ENCODE assay signal across 2 cellular contexts in the genomic region with DNA sequence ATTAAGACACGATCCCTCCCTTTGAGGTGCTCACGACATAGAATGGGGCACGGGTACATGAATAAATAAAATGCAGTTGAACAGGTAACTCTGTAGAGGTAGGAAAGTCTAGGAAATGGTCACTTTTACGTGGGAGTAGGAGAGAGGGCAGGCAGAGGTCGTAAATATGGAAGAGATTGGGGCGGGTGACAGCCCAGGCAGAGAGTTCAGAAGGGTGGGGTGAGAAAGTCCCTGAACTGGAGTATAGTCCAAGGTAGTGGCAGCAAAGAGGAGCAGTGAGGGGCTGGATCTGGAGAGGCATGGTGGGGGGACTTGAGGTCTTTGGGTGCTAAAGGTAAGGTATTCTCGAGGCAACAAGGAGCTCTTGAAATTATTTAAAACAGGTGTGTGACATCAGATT.
TF ChIP-seq lines count a peak whose summit lies in the region.

No MANE protein-coding gene starts in this region.

TF ChIP-seq in GM23338, 12 proteins besides CTCF, POLR2A, EP300 and RAD21 (continued from another document):
- TF ChIP-seq EZH2phosphoT487 (IDR thresholded peaks at IDR 0.05; ENCODE audit: unreplicated experiment) (no peak), STAT1 (IDR thresholded peaks at IDR 0.05; ENCODE audit: unreplicated experiment) (no peak), POLR2AphosphoS5 (IDR thresholded peaks at IDR 0.05; ENCODE audit: low read depth) (no peak), ZNF331 (CRISPR knock-in tag; IDR thresholded peaks at IDR 0.05; ENCODE audit: low read depth) (no peak), NANOG (IDR thresholded peaks at IDR 0.05; ENCODE audit: borderline replicate concordance) (no peak)
- TF ChIP-seq, protein P1, sequence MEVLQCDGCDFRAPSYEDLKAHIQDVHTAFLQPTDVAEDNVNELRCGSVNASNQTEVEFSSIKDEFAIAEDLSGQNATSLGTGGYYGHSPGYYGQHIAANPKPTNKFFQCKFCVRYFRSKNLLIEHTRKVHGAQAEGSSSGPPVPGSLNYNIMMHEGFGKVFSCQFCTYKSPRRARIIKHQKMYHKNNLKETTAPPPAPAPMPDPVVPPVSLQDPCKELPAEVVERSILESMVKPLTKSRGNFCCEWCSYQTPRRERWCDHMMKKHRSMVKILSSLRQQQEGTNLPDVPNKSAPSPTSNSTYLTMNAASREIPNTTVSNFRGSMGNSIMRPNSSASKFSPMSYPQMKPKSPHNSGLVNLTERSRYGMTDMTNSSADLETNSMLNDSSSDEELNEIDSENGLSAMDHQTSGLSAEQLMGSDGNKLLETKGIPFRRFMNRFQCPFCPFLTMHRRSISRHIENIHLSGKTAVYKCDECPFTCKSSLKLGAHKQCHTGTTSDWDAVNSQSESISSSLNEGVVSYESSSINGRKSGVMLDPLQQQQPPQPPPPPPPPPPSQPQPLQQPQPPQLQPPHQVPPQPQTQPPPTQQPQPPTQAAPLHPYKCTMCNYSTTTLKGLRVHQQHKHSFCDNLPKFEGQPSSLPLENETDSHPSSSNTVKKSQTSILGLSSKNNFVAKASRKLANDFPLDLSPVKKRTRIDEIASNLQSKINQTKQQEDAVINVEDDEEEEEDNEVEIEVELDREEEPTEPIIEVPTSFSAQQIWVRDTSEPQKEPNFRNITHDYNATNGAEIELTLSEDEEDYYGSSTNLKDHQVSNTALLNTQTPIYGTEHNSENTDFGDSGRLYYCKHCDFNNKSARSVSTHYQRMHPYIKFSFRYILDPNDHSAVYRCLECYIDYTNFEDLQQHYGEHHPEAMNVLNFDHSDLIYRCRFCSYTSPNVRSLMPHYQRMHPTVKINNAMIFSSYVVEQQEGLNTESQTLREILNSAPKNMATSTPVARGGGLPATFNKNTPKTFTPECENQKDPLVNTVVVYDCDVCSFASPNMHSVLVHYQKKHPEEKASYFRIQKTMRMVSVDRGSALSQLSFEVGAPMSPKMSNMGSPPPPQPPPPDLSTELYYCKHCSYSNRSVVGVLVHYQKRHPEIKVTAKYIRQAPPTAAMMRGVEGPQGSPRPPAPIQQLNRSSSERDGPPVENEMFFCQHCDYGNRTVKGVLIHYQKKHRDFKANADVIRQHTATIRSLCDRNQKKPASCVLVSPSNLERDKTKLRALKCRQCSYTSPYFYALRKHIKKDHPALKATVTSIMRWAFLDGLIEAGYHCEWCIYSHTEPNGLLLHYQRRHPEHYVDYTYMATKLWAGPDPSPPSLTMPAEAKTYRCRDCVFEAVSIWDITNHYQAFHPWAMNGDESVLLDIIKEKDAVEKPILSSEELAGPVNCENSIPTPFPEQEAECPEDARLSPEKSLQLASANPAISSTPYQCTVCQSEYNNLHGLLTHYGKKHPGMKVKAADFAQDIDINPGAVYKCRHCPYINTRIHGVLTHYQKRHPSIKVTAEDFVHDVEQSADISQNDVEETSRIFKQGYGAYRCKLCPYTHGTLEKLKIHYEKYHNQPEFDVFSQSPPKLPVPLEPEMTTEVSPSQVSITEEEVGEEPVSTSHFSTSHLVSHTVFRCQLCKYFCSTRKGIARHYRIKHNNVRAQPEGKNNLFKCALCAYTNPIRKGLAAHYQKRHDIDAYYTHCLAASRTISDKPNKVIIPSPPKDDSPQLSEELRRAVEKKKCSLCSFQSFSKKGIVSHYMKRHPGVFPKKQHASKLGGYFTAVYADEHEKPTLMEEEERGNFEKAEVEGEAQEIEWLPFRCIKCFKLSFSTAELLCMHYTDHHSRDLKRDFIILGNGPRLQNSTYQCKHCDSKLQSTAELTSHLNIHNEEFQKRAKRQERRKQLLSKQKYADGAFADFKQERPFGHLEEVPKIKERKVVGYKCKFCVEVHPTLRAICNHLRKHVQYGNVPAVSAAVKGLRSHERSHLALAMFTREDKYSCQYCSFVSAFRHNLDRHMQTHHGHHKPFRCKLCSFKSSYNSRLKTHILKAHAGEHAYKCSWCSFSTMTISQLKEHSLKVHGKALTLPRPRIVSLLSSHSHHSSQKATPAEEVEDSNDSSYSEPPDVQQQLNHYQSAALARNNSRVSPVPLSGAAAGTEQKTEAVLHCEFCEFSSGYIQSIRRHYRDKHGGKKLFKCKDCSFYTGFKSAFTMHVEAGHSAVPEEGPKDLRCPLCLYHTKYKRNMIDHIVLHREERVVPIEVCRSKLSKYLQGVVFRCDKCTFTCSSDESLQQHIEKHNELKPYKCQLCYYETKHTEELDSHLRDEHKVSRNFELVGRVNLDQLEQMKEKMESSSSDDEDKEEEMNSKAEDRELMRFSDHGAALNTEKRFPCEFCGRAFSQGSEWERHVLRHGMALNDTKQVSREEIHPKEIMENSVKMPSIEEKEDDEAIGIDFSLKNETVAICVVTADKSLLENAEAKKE (CRISPR knock-in tag; IDR thresholded peaks at IDR 0.05) = no peak
- TF ChIP-seq, protein P2, sequence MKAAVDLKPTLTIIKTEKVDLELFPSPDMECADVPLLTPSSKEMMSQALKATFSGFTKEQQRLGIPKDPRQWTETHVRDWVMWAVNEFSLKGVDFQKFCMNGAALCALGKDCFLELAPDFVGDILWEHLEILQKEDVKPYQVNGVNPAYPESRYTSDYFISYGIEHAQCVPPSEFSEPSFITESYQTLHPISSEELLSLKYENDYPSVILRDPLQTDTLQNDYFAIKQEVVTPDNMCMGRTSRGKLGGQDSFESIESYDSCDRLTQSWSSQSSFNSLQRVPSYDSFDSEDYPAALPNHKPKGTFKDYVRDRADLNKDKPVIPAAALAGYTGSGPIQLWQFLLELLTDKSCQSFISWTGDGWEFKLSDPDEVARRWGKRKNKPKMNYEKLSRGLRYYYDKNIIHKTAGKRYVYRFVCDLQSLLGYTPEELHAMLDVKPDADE (IDR thresholded peaks at IDR 0.05) = no peak
- TF ChIP-seq, protein P3, sequence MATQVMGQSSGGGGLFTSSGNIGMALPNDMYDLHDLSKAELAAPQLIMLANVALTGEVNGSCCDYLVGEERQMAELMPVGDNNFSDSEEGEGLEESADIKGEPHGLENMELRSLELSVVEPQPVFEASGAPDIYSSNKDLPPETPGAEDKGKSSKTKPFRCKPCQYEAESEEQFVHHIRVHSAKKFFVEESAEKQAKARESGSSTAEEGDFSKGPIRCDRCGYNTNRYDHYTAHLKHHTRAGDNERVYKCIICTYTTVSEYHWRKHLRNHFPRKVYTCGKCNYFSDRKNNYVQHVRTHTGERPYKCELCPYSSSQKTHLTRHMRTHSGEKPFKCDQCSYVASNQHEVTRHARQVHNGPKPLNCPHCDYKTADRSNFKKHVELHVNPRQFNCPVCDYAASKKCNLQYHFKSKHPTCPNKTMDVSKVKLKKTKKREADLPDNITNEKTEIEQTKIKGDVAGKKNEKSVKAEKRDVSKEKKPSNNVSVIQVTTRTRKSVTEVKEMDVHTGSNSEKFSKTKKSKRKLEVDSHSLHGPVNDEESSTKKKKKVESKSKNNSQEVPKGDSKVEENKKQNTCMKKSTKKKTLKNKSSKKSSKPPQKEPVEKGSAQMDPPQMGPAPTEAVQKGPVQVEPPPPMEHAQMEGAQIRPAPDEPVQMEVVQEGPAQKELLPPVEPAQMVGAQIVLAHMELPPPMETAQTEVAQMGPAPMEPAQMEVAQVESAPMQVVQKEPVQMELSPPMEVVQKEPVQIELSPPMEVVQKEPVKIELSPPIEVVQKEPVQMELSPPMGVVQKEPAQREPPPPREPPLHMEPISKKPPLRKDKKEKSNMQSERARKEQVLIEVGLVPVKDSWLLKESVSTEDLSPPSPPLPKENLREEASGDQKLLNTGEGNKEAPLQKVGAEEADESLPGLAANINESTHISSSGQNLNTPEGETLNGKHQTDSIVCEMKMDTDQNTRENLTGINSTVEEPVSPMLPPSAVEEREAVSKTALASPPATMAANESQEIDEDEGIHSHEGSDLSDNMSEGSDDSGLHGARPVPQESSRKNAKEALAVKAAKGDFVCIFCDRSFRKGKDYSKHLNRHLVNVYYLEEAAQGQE (IDR thresholded peaks at IDR 0.05; ENCODE audit: unreplicated experiment) = no peak

TF ChIP-seq in SK-N-SH, 30 proteins besides CTCF, POLR2A, EP300 and RAD21 (continued from another document):
- no peak for TF ChIP-seq RCOR1 (IDR thresholded peaks at IDR 0.05; ENCODE audit: low read length)
